ENCODE assay signal across 14 cellular contexts in the genomic region with DNA sequence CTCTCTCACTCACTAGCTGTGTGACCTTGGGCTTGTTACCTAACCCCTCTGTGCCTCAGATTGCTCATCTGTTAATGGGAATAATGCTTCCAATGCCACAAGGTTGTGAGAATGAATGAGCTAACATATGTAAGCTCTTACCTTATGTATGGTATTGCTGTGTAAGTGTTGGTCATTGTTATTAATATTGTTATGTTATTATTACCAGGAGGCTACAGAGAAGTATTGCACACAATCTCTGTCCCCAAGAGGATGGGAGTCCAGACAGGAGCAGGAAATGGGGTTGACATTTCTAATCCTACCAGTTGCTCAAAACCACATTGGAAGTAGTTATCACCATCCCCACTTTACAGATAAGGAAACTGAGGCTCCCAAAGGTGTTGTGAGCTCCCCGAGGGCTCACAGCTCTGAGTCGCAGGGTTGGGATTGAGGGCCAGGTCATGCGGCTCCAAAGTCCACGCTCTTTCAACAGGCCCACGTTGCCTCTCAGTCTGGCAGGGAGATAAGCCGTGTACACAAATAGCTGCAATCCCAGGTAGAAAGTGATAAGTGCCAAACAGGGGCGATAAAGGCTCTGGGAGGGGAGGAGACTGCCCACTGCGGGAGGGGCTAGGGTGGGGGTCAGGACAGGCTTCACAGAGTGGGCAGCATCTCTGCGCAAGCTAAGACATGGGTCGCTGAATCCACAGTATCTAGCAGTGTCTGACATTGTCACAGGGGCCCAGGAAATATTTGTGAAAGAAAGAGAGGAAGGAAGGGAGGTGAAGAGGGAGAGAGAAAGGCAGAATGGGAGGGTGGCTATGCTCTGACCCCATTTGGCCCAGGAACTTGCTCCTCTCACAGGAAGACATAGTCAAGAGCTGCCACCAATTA. TPM values are rescaled to one million over a fixed set of nuclear protein-coding genes. Genes with fewer than 3 reads are reported as not detected.
DNase-seq lines count a peak whose midpoint lies in the region; ATAC-seq, FAIRE-seq and TF ChIP-seq lines count a peak whose summit lies in the region.
"Had no signal": no experiment of that assay in that cellular context is flagged by ENCODE, and none has a peak within 500 bp of the region (broad histone marks: within the 10 kb centered on the region; RNA-seq: fewer than 3 reads in every experiment).

No MANE protein-coding gene starts in this region.

- H3K4me1 Mint-ChIP-seq in activated T-helper 17 cell treated with anti-CD3 and anti-CD28 coated beads, Interleukin-2, amount 50 U/mL, for 72 hours, result peaks cover 12% of the 10 kb centered on the region
- H3K4me1 Mint-ChIP-seq in osteocyte (ENCODE audit: unreplicated experiment), result no peaks in the 10 kb centered on the region
- peaks cover 16% of the 10 kb centered on the region for H3K4me1 Mint-ChIP-seq in stimulated activated naive CD8-positive, alpha-beta T cell treated with anti-CD3 and anti-CD28 coated beads, Interleukin-15, amount 100 ng/mL, for 72 hours

- no peaks in the 10 kb centered on the region for H3K27me3 ChIP-seq in prostate gland (replicated peaks; ENCODE audit: insufficient read depth)

- peaks cover 0 to 2% of the 10 kb centered on the region in 2 donors for H3K4me1 ChIP-seq in kidney (ENCODE audit: control insufficient read depth in 1 of 2, insufficient read depth in 1 of 2, low read depth in 1 of 2, low read length in 2 of 2)
- H3K4me1 ChIP-seq in prostate gland (replicated peaks), result peaks cover 7% of the 10 kb centered on the region

- TF ChIP-seq CTCF in kidney (IDR thresholded peaks at IDR 0.05; ENCODE audit: borderline replicate concordance, extremely low read depth, insufficient read depth) (no peak), prostate gland (IDR thresholded peaks at IDR 0.05) (no peak), osteocyte (IDR thresholded peaks at IDR 0.05) (no peak)

- no peaks in the 10 kb centered on the region for H3K36me3 Mint-ChIP-seq in activated T-helper 17 cell treated with anti-CD3 and anti-CD28 coated beads, Interleukin-2, amount 50 U/mL, for 72 hours (ENCODE audit: low read depth)
- no peaks in the 10 kb centered on the region for H3K36me3 Mint-ChIP-seq in osteocyte (ENCODE audit: unreplicated experiment)

- H3K4me3 Mint-ChIP-seq in activated T-helper 17 cell treated with anti-CD3 and anti-CD28 coated beads, Interleukin-2, amount 50 U/mL, for 72 hours, result no peak overlapping the region
- H3K4me3 Mint-ChIP-seq in osteocyte (ENCODE audit: unreplicated experiment), result no peak overlapping the region
- H3K4me3 Mint-ChIP-seq in stimulated activated naive CD8-positive, alpha-beta T cell treated with anti-CD3 and anti-CD28 coated beads, Interleukin-15, amount 100 ng/mL, for 72 hours, result no peak overlapping the region
- H3K4me3 Mint-ChIP-seq: activated naive CD8-positive, alpha-beta T cell; B cell; H9 had no signal

- peak overlapping the region; percentile 21 for H3K27ac Mint-ChIP-seq in activated T-helper 17 cell treated with anti-CD3 and anti-CD28 coated beads, Interleukin-2, amount 50 U/mL, for 72 hours
- H3K27ac Mint-ChIP-seq in osteocyte (ENCODE audit: unreplicated experiment), result no peak overlapping the region
- H3K27ac Mint-ChIP-seq in stimulated activated naive CD8-positive, alpha-beta T cell treated with anti-CD3 and anti-CD28 coated beads, Interleukin-15, amount 100 ng/mL, for 72 hours, result no peak overlapping the region
- H3K27ac Mint-ChIP-seq: B cell, H9 had no signal

- H3K27me3 Mint-ChIP-seq in activated T-helper 17 cell treated with anti-CD3 and anti-CD28 coated beads, Interleukin-2, amount 50 U/mL, for 72 hours, result no peaks in the 10 kb centered on the region
- peaks cover 8% of the 10 kb centered on the region for H3K27me3 Mint-ChIP-seq in osteocyte (ENCODE audit: unreplicated experiment)
- no peaks in the 10 kb centered on the region for H3K27me3 Mint-ChIP-seq in stimulated activated naive CD8-positive, alpha-beta T cell treated with anti-CD3 and anti-CD28 coated beads, Interleukin-15, amount 100 ng/mL, for 72 hours
- H3K27me3 Mint-ChIP-seq: activated naive CD8-positive, alpha-beta T cell had no signal

- DNase-seq in DMS53 treated with DMSO at 0.1 percent for 48 hours (lab: John Stamatoyannopoulos, UW; ENCODE audit: unreplicated experiment) (peak; percentile 26), kidney (peak; percentile 37), prostate gland (ENCODE audit: low spot score) (no peak), osteocyte (ENCODE audit: extremely low spot score, unreplicated experiment) (no peak)
- DNase-seq in stimulated activated naive CD8-positive, alpha-beta T cell treated with anti-CD3 and anti-CD28 coated beads, Interleukin-15, amount 100 ng/mL, for 72 hours, result no peak
- DNase-seq: activated CD4-positive, CD25-positive, alpha-beta regulatory T cell; H9; mammary epithelial cell; NCI-H446 had no signal

- ATAC-seq in activated T-helper 17 cell treated with anti-CD3 and anti-CD28 coated beads, Interleukin-2, amount 50 U/mL, for 72 hours (replicated peaks), result no peak
- no peak for ATAC-seq in HG03520 (IDR thresholded peaks at IDR 0.05; ENCODE audit: unreplicated experiment)
- no peak for ATAC-seq in GM18909 (IDR thresholded peaks at IDR 0.05; ENCODE audit: poor library complexity, unreplicated experiment)
- no peak for ATAC-seq in stimulated activated naive CD8-positive, alpha-beta T cell treated with anti-CD3 and anti-CD28 coated beads, Interleukin-15, amount 100 ng/mL, for 72 hours

- WGBS in prostate gland, result 65% methylated on average over 10 of the region's 10 CpGs

- H3K9me3 ChIP-seq in kidney (ENCODE audit: control insufficient read depth in 1 of 2, low read length in 2 of 2) (no peaks in the 10 kb centered on the region), prostate gland (no peaks in the 10 kb centered on the region)

- no peak for FAIRE-seq in kidney (lab: Jason Lieb, UNC)

- H3K27ac ChIP-seq in kidney (ENCODE audit: low read depth in 2 of 2, low read length in 2 of 2), result no peak overlapping the region
- H3K27ac ChIP-seq in prostate gland, result peak overlapping the region; percentile 41 to 45

- H3K9me3 Mint-ChIP-seq in activated T-helper 17 cell treated with anti-CD3 and anti-CD28 coated beads, Interleukin-2, amount 50 U/mL, for 72 hours, result no peaks in the 10 kb centered on the region
- H3K9me3 Mint-ChIP-seq in osteocyte (ENCODE audit: unreplicated experiment), result no peaks in the 10 kb centered on the region
- no peaks in the 10 kb centered on the region for H3K9me3 Mint-ChIP-seq in stimulated activated naive CD8-positive, alpha-beta T cell treated with anti-CD3 and anti-CD28 coated beads, Interleukin-15, amount 100 ng/mL, for 72 hours
- H3K9me3 Mint-ChIP-seq: H9 had no signal

- no peaks in the 10 kb centered on the region for H3K36me3 ChIP-seq in kidney (ENCODE audit: control insufficient read depth in 1 of 2, insufficient read depth in 2 of 2, low read length in 2 of 2)
- no peaks in the 10 kb centered on the region for H3K36me3 ChIP-seq in prostate gland

- intact Hi-C loops in kidney (cut with DNase I) (no loop called here), prostate gland (cut with DNase I) (no loop called here)

- no peak overlapping the region for H3K9ac ChIP-seq in kidney (ENCODE audit: low read length in 2 of 2)

- no peak for TF ChIP-seq POLR2A in prostate gland (IDR thresholded peaks at IDR 0.05)

- H3K4me3 ChIP-seq in kidney (ENCODE audit: low read length in 2 of 2) (no peak overlapping the region), prostate gland (no peak overlapping the region)

RNA-seq across cellular contexts. Expression of a gene that starts 9.6 kb away (rescaled TPM):
- 10 to 100 TPM; 32.9 to 82.6 TPM for total RNA-seq in activated T-helper 17 cell treated with anti-CD3 and anti-CD28 coated beads, Interleukin-2, amount 50 U/mL, for 72 hours
- 97.6 TPM for total RNA-seq in kidney
- 14.2 TPM for polyA plus RNA-seq in kidney (ENCODE audit: insufficient read depth, low read depth, low replicate concordance)
- 10 to 100 TPM; 69.6 to 78.5 TPM for total RNA-seq in prostate gland
- total RNA-seq in osteocyte, result 90.5 and 96.0 TPM in 2 replicates

Comparison
In these comparisons a context has a peak if more than half of its experiments do, and no peak if none do; other contexts are left out.
1. DNase-seq: peak in DMS53 treated with DMSO at 0.1 percent for 48 hours (single experiment) and kidney (single experiment); none in prostate gland (single experiment), osteocyte (single experiment) and stimulated activated naive CD8-positive, alpha-beta T cell treated with anti-CD3 and anti-CD28 coated beads, Interleukin-15, amount 100 ng/mL, for 72 hours (0 of 2).
2. H3K27ac ChIP-seq: peak in prostate gland (2 of 2); none in kidney (0 of 2).